In genomic region chr20:32893878-32894483, GRCh38 we compare ENCODE assay signal across 9 cellular contexts. TPM values are rescaled to one million over a fixed set of nuclear protein-coding genes. Genes with fewer than 3 reads are reported as not detected.
DNase-seq lines count a peak whose midpoint lies in the region; ATAC-seq and TF ChIP-seq lines count a peak whose summit lies in the region.
"Had no signal": no experiment of that assay in that cellular context is flagged by ENCODE, and none has a peak within 500 bp of the region (broad histone marks: within the 10 kb centered on the region; RNA-seq: fewer than 3 reads in every experiment).

No MANE protein-coding gene starts in this region.

- no peaks in the 10 kb centered on the region for H3K9me3 ChIP-seq in iPS-15b (ENCODE audit: control insufficient read depth, insufficient read depth, low read length)
- no peaks in the 10 kb centered on the region for H3K9me3 ChIP-seq in gastroesophageal sphincter

- TF ChIP-seq POLR2A in gastroesophageal sphincter (IDR thresholded peaks at IDR 0.05): no peak

- H3K27me3 ChIP-seq in BJ (ENCODE audit: control insufficient read depth, insufficient read depth, low read length) (no peaks in the 10 kb centered on the region), iPS-15b (ENCODE audit: control insufficient read depth, insufficient read depth, low read length) (no peaks in the 10 kb centered on the region), gastroesophageal sphincter (no peaks in the 10 kb centered on the region)

- DNase-seq in BJ (ENCODE audit: low read depth) (no peak), SW480 (ENCODE audit: low spot score) (peak; percentile 36), NOMO-1 treated with dmso at 0.1 percent for 144 hours (lab: John Stamatoyannopoulos, UW; ENCODE audit: unreplicated experiment) (no peak)

- H3K4me1 ChIP-seq in iPS-15b (ENCODE audit: control insufficient read depth, insufficient read depth, low read length) (peaks cover 4% of the 10 kb centered on the region), gastroesophageal sphincter (no peaks in the 10 kb centered on the region)

- 90% methylated on average over 2 of the region's 10 CpGs; no CpG with 5 or more reads in 1 of the 2 donors for WGBS in gastroesophageal sphincter (ENCODE audit: low coverage in 1 of 2), 2 donors

- CTCF ChIA-PET in BJ (lab: Yijun Ruan, JAX): interaction anchor here (0.6 to 1.9 kb wide), 4 partner anchors 78 to 152 kb away, joined by 3 to 7 read pairs (median 5); no protein-coding TSS in a partner anchor

- ATAC-seq in HG02885 (IDR thresholded peaks at IDR 0.05; ENCODE audit: poor library complexity, unreplicated experiment) (no peak), HG03280 (IDR thresholded peaks at IDR 0.05; ENCODE audit: unreplicated experiment) (no peak), gastroesophageal sphincter (no peak)
- ATAC-seq: left colon had no signal

- POLR2A ChIA-PET in BJ (lab: Charles Lee): no interaction called here

- peak overlapping the region; percentile 57 for H3K9ac ChIP-seq in iPS-15b (ENCODE audit: low read depth, low read length)

- TF ChIP-seq CTCF in BJ (IDR thresholded peaks at IDR 0.05; ENCODE audit: insufficient read depth, low read depth, low read length) (peak; percentile 50), GM12873 (IDR thresholded peaks at IDR 0.05; ENCODE audit: insufficient read depth, low read depth, low read length, missing control alignments) (peak; percentile 71), gastroesophageal sphincter (IDR thresholded peaks at IDR 0.05) (peak in 1 of 4 experiments; percentile 16)

- no peak for TF ChIP-seq EP300 in gastroesophageal sphincter (IDR thresholded peaks at IDR 0.05)

- no peak overlapping the region for H3K4me3 ChIP-seq in BJ (ENCODE audit: low read depth, low read length)
- H3K4me3 ChIP-seq in iPS-15b (ENCODE audit: low read depth, low read length): no peak overlapping the region
- H3K4me3 ChIP-seq in gastroesophageal sphincter: no peak overlapping the region

- no peak overlapping the region for H3K27ac ChIP-seq in gastroesophageal sphincter

- H3K36me3 ChIP-seq in BJ (ENCODE audit: control insufficient read depth, insufficient read depth, low read length): no peaks in the 10 kb centered on the region
- H3K36me3 ChIP-seq in iPS-15b (ENCODE audit: control insufficient read depth, insufficient read depth, low read length): no peaks in the 10 kb centered on the region
- no peaks in the 10 kb centered on the region for H3K36me3 ChIP-seq in gastroesophageal sphincter

RNA-seq across cellular contexts. Expression of gene EFCAB8, which starts 35.3 kb away (rescaled TPM):
- polyA plus RNA-seq in BJ (2011; rRNA removed): not detected in 2 replicates
- 0.52 TPM in 1 of 2 replicates, not detected in the other for polyA minus RNA-seq in BJ (2011; rRNA and poly(A)+ RNA removed)
- under 1 TPM in 2 of 4 donors, not detected in 2; 0.13 to 0.78 TPM for total RNA-seq in gastroesophageal sphincter
